Comparison of ENCODE assay signal across 19 cellular contexts in genomic region chr3:78041486-78041885, GRCh38.
"Had no signal": no experiment of that assay in that cellular context is flagged by ENCODE, and none has a peak within 500 bp of the region (broad histone marks: within the 10 kb centered on the region; RNA-seq: fewer than 3 reads in every experiment).

No MANE protein-coding gene starts in this region.

- DNase-seq: activated CD4-positive, alpha-beta T cell treated with anti-CD3 and anti-CD28 coated beads, Interleukin-2, amount 10 ng/mL, durations not matched to agents 7 days and 5 days; activated CD4-positive, CD25-positive, alpha-beta regulatory T cell; activated naive CD4-positive, alpha-beta T cell treated with anti-CD3 and anti-CD28 coated beads, Interleukin-2, amount 10 ng/mL, durations not matched to agents 7 days and 5 days; activated T-cell treated with anti-CD3 and anti-CD28 coated beads for 4 hours; amniotic stem cell; caudate nucleus; cortex of kidney; effector memory CD8-positive, alpha-beta T cell; hypothalamus; left cardiac atrium; naive thymus-derived CD4-positive, alpha-beta T cell; posterior cingulate gyrus; right cardiac atrium; spleen; stimulated activated CD4-positive, alpha-beta T cell treated with anti-CD3 and anti-CD28 coated beads, Interleukin-1b, Interleukin-23, amount 100 ng/mL, for 48 hours; T-helper 2 cell had no signal

- H3K9me3 ChIP-seq: neutrophil, tibial nerve had no signal

- H3K4me3 ChIP-seq: lung, spleen, tibial nerve had no signal

- H3K27ac ChIP-seq: neutrophil, spleen, tibial nerve had no signal

- H3K36me3 ChIP-seq: neutrophil, spleen, tibial nerve had no signal

- H3K27me3 ChIP-seq: neutrophil, spleen, tibial nerve had no signal

- H3K4me1 ChIP-seq: spleen, tibial nerve had no signal
